ENCODE assay signal across 16 cellular contexts in the genomic region with DNA sequence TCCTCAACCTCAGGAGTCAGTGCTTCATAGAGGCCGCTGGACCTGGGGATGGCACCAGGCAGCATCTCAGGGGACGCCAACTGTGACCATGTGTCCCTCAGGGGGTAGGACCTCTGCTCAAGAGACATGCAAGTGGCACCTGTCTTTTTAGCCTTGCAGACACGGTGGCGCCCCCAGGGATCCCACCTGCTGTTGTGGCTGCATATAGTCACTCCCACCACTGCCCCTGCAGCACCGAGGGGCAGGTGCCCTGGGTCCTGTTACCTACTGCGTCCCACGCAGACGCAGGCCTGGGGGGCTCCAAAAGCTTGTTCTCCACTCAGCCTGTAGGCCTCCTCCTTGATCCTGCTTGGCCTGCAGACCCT. TPM values are rescaled to one million over a fixed set of nuclear protein-coding genes. Genes with fewer than 3 reads are reported as not detected.
DNase-seq lines count a peak whose midpoint lies in the region; ATAC-seq and TF ChIP-seq lines count a peak whose summit lies in the region.
"Had no signal": no experiment of that assay in that cellular context is flagged by ENCODE, and none has a peak within 500 bp of the region (broad histone marks: within the 10 kb centered on the region; RNA-seq: fewer than 3 reads in every experiment).

No MANE protein-coding gene starts in this region.

- H3K4me3 ChIP-seq in DOHH2 (ENCODE audit: low read length) (peak overlapping the region; percentile 89), MM.1S (ENCODE audit: low read length) (no peak overlapping the region)
- H3K4me3 ChIP-seq: hepatocyte, right lobe of liver, vagina had no signal

- intact Hi-C loops in activated B cell treated with CpG ODN at 0.5 μM for 24 hours (cut with micrococcal nuclease) = no loop called here

- POLR2A ChIA-PET in activated B cell treated with CpG ODN at 0.5 μM for 24 hours (lab: Charles Lee) = interaction anchor here (1.1 to 3.2 kb wide), 2 partner anchors 13 to 23 kb away, joined by 3 to 48 read pairs; no protein-coding TSS in a partner anchor

- peaks cover 10% of the 10 kb centered on the region for H3F3A ChIP-seq in DOHH2 (ENCODE audit: control insufficient read depth, insufficient read depth)
- H3F3A ChIP-seq in MM.1S (ENCODE audit: insufficient read depth, low read length) = no peaks in the 10 kb centered on the region

- H3K9ac ChIP-seq in MM.1S (ENCODE audit: low read length) = no peak overlapping the region

- H3K9me3 Mint-ChIP-seq in activated B cell treated with CpG ODN at 0.5 μM for 24 hours = no peaks in the 10 kb centered on the region
- H3K9me3 Mint-ChIP-seq: activated naive CD4-positive, alpha-beta T cell treated with anti-CD3 and anti-CD28 coated beads for 36 hours had no signal

- H3K9me3 ChIP-seq in DOHH2 (ENCODE audit: control insufficient read depth, insufficient read depth, low read length) (no peaks in the 10 kb centered on the region), MM.1S (replicated peaks; ENCODE audit: insufficient read depth, low read length) (no peaks in the 10 kb centered on the region)
- H3K9me3 ChIP-seq: right lobe of liver, vagina had no signal

- H3K4me1 Mint-ChIP-seq in activated B cell treated with CpG ODN at 0.5 μM for 24 hours = peaks cover 46% of the 10 kb centered on the region

- CTCF ChIA-PET in activated B cell treated with CpG ODN at 0.5 μM for 24 hours (lab: Charles Lee) = no interaction called here

- no peak for TF ChIP-seq CTCF in 22Rv1 (IDR thresholded peaks at IDR 0.05)
- no peak for TF ChIP-seq CTCF in DOHH2 (IDR thresholded peaks at IDR 0.05; ENCODE audit: low read depth, low read length, poor library complexity, severe bottlenecking)
- TF ChIP-seq CTCF in activated B cell treated with CpG ODN at 0.5 μM for 24 hours (IDR thresholded peaks at IDR 0.05) = no peak
- no peak for TF ChIP-seq CTCF in MM.1S (IDR thresholded peaks at IDR 0.05; ENCODE audit: low read length)

- no peak overlapping the region for H2AFZ ChIP-seq in MM.1S (ENCODE audit: low read length)
- H2AFZ ChIP-seq: hepatocyte had no signal

- DNase-seq in activated B cell treated with CpG ODN at 0.5 μM for 24 hours = no peak
- DNase-seq in myocyte (ENCODE audit: low read depth) = peak; percentile 92
- no peak for DNase-seq in NCI-H526 treated with DMSO at 0.1 percent for 48 hours (lab: John Stamatoyannopoulos, UW)
- no peak for DNase-seq in midbrain (lab: John Stamatoyannopoulos, UW)
- DNase-seq in MM.1S = no peak
- DNase-seq: activated CD4-positive, alpha-beta T cell treated with anti-CD3 and anti-CD28 coated beads, Interleukin-2, amount 50 U/mL, for 1 hour; activated naive CD4-positive, alpha-beta T cell treated with anti-CD3 and anti-CD28 coated beads for 36 hours; HCEC 1CT; NCI-H1436; stimulated activated CD4-positive, alpha-beta T cell treated with anti-CD3 and anti-CD28 coated beads, Interleukin-1b, Interleukin-23, amount 100 ng/mL, for 48 hours had no signal

- peak overlapping the region; percentile 15 for H3K4me3 Mint-ChIP-seq in activated B cell treated with CpG ODN at 0.5 μM for 24 hours

- ATAC-seq in activated B cell treated with CpG ODN at 0.5 μM for 24 hours (ENCODE audit: low read depth) (no peak), HG02981 (IDR thresholded peaks at IDR 0.05; ENCODE audit: unreplicated experiment) (no peak)
- ATAC-seq: right lobe of liver had no signal

- H3K79me2 ChIP-seq in DOHH2 (ENCODE audit: control insufficient read depth, low read length) (peaks cover 26% of the 10 kb centered on the region), MM.1S (ENCODE audit: low read length) (no peaks in the 10 kb centered on the region)

- H4K20me1 ChIP-seq in DOHH2 (ENCODE audit: control insufficient read depth, insufficient read depth, low read depth, low read length) = no peaks in the 10 kb centered on the region
- H4K20me1 ChIP-seq in MM.1S (ENCODE audit: insufficient read depth, low read length) = no peaks in the 10 kb centered on the region

- H3K27ac ChIP-seq in 22Rv1 (peak overlapping the region; percentile 86), DOHH2 (ENCODE audit: low read depth, low read length) (peak overlapping the region; percentile 92), MM.1S (ENCODE audit: low read length) (no peak overlapping the region)
- H3K27ac ChIP-seq: hepatocyte, right lobe of liver, vagina had no signal

- H3K36me3 ChIP-seq in DOHH2 (ENCODE audit: control insufficient read depth, low read length) (peaks cover 30% of the 10 kb centered on the region), MM.1S (replicated peaks; ENCODE audit: insufficient read depth, low read length) (no peaks in the 10 kb centered on the region)

- H3K27me3 ChIP-seq in DOHH2 (ENCODE audit: control insufficient read depth, low read length) = no peaks in the 10 kb centered on the region
- no peaks in the 10 kb centered on the region for H3K27me3 ChIP-seq in MM.1S (replicated peaks; ENCODE audit: insufficient read depth, low read length)
- H3K27me3 ChIP-seq: hepatocyte, right lobe of liver, vagina had no signal

- H3K9me2 ChIP-seq in DOHH2 (replicated peaks; ENCODE audit: control insufficient read depth, low read length) (no peaks in the 10 kb centered on the region), MM.1S (replicated peaks; ENCODE audit: insufficient read depth, low read length) (no peaks in the 10 kb centered on the region)

- no peaks in the 10 kb centered on the region for H3K27me3 Mint-ChIP-seq in activated B cell treated with CpG ODN at 0.5 μM for 24 hours

- no peak overlapping the region for H3K27ac Mint-ChIP-seq in activated B cell treated with CpG ODN at 0.5 μM for 24 hours
- H3K27ac Mint-ChIP-seq: activated naive CD4-positive, alpha-beta T cell treated with anti-CD3 and anti-CD28 coated beads for 36 hours had no signal

- H3K4me1 ChIP-seq in DOHH2 (ENCODE audit: control insufficient read depth, low read length) = peaks cover 63% of the 10 kb centered on the region
- H3K4me1 ChIP-seq in MM.1S (ENCODE audit: low read length) = no peaks in the 10 kb centered on the region

- H3K36me3 Mint-ChIP-seq in activated B cell treated with CpG ODN at 0.5 μM for 24 hours (ENCODE audit: low read depth) = peaks cover 12% of the 10 kb centered on the region

- H3K4me2 ChIP-seq in DOHH2 (ENCODE audit: low read length) (peak overlapping the region; percentile 95), MM.1S (ENCODE audit: low read depth, low read length) (no peak overlapping the region)
- H3K4me2 ChIP-seq: hepatocyte had no signal

RNA-seq across cellular contexts. Expression of a gene that starts 2.5 kb away (rescaled TPM):
- total RNA-seq in activated B cell treated with CpG ODN at 0.5 μM for 24 hours (21.9 and 24.6 TPM in 2 replicates), myocyte (510 and 575 TPM in 2 replicates)
- 90.4 TPM for polyA plus RNA-seq in myocyte (2012)

RNA-seq across cellular contexts. Expression of a gene that starts 2.8 kb away (rescaled TPM):
- total RNA-seq in activated B cell treated with CpG ODN at 0.5 μM for 24 hours (152 and 193 TPM in 2 replicates), myocyte (69.9 and 197 TPM in 2 replicates)
- polyA plus RNA-seq in myocyte (2012) = 842 TPM

RNA-seq across cellular contexts. Expression of a gene that starts 12.1 kb away (rescaled TPM):
- total RNA-seq in activated B cell treated with CpG ODN at 0.5 μM for 24 hours (2.3 TPM in 2 replicates), myocyte (0.10 TPM in 1 of 2 replicates, not detected in the other)
- polyA plus RNA-seq in myocyte (2012) = 0.91 TPM
- total RNA-seq: activated naive CD4-positive, alpha-beta T cell treated with anti-CD3 and anti-CD28 coated beads for 36 hours had no signal

RNA-seq across cellular contexts. Expression of a gene that starts 28.8 kb away (rescaled TPM):
- total RNA-seq in activated B cell treated with CpG ODN at 0.5 μM for 24 hours = 51.3 and 59.2 TPM in 2 replicates
- 79.0 and 93.6 TPM in 2 replicates for total RNA-seq in myocyte
- polyA plus RNA-seq in myocyte (2012) = 57.5 TPM

RNA-seq across cellular contexts. Expression of a gene that starts 51.5 kb away (rescaled TPM):
- total RNA-seq in activated B cell treated with CpG ODN at 0.5 μM for 24 hours = 13.8 and 15.0 TPM in 2 replicates
- 0.27 and 2.1 TPM in 2 replicates for total RNA-seq in myocyte
- 0.26 TPM for polyA plus RNA-seq in myocyte (2012)

Comparison
In these comparisons a context has a peak if more than half of its experiments do, and no peak if none do; other contexts are left out.
1. RNA of a gene that starts 2.5 kb away (total RNA-seq): 510 to 575 TPM in myocyte; 21.9 to 24.6 TPM in activated B cell treated with CpG ODN at 0.5 μM for 24 hours; every median in the first group is over 10 times any median in the second.